ENCODE assay signal across 18 cellular contexts in the genomic region with DNA sequence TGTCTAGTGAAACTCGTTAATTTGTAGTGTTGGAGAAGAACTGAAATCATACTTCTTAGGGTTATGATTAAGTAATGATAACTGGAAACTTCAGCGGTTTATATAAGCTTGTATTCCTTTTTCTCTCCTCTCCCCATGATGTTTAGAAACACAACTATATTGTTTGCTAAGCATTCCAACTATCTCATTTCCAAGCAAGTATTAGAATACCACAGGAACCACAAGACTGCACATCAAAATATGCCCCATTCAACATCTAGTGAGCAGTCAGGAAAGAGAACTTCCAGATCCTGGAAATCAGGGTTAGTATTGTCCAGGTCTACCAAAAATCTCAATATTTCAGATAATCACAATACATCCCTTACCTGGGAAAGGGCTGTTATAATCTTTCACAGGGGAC.
"Had no signal": no experiment of that assay in that cellular context is flagged by ENCODE, and none has a peak within 500 bp of the region (broad histone marks: within the 10 kb centered on the region; RNA-seq: fewer than 3 reads in every experiment).

No MANE protein-coding gene starts in this region.

- H3K9me3 Mint-ChIP-seq: activated naive CD8-positive, alpha-beta T cell treated with anti-CD3 and anti-CD28 coated beads for 36 hours; activated T-helper 1 cell treated with anti-CD3 and anti-CD28 coated beads, Interleukin-12 subunit alpha, Interleukin-12 subunit beta, Interleukin-2, Interleukin-4 antibody, amounts not matched to agents 30 ng/mL and 10 ng/mL and 1 ng/mL, durations not matched to agents 14 hours and 24 hours and 36 hours; T-cell had no signal

- H3K4me1 Mint-ChIP-seq: activated naive CD8-positive, alpha-beta T cell treated with anti-CD3 and anti-CD28 coated beads for 36 hours; immature natural killer cell; naive thymus-derived CD4-positive, alpha-beta T cell; T-cell had no signal

- H3K4me3 Mint-ChIP-seq: activated naive CD8-positive, alpha-beta T cell treated with anti-CD3 and anti-CD28 coated beads for 36 hours; activated T-helper 1 cell treated with anti-CD3 and anti-CD28 coated beads, Interleukin-12 subunit alpha, Interleukin-12 subunit beta, Interleukin-2, Interleukin-4 antibody, amounts not matched to agents 30 ng/mL and 10 ng/mL and 1 ng/mL, durations not matched to agents 14 hours and 24 hours and 36 hours; immature natural killer cell; naive thymus-derived CD4-positive, alpha-beta T cell; T-cell had no signal

- H3K36me3 Mint-ChIP-seq: activated naive CD8-positive, alpha-beta T cell treated with anti-CD3 and anti-CD28 coated beads for 36 hours; immature natural killer cell; naive thymus-derived CD4-positive, alpha-beta T cell; T-cell had no signal

- H3K4me3 ChIP-seq: dorsolateral prefrontal cortex, lung, SK-N-MC, tibial nerve had no signal

- ATAC-seq: activated CD4-positive, CD25-positive, alpha-beta regulatory T cell treated with anti-CD3 and anti-CD28 coated beads, Interleukin-2, amount 50 U/mL, for 24 hours; naive thymus-derived CD4-positive, alpha-beta T cell; T-cell had no signal

- DNase-seq: activated naive CD8-positive, alpha-beta T cell treated with anti-CD3 and anti-CD28 coated beads for 36 hours; anterior cingulate cortex; dorsolateral prefrontal cortex; erythroblast; glutamatergic neuron; immature natural killer cell; naive thymus-derived CD4-positive, alpha-beta T cell; retina; stimulated activated CD4-positive, alpha-beta T cell treated with anti-CD3 and anti-CD28 coated beads, Interleukin-2, amount 100 ng/mL, for 48 hours; stimulated activated naive CD4-positive, alpha-beta T cell; substantia nigra; T-cell; T-helper 9 cell had no signal

- H3K27me3 Mint-ChIP-seq: T-cell had no signal

- H3K27ac Mint-ChIP-seq: activated naive CD8-positive, alpha-beta T cell treated with anti-CD3 and anti-CD28 coated beads for 36 hours; activated T-helper 1 cell treated with anti-CD3 and anti-CD28 coated beads, Interleukin-12 subunit alpha, Interleukin-12 subunit beta, Interleukin-2, Interleukin-4 antibody, amounts not matched to agents 30 ng/mL and 10 ng/mL and 1 ng/mL, durations not matched to agents 14 hours and 24 hours and 36 hours; immature natural killer cell; naive thymus-derived CD4-positive, alpha-beta T cell; T-cell had no signal
